In genomic region chr15:74782596-74783071, GRCh38 we compare ENCODE assay signal across 8 cellular contexts. TPM values are rescaled to one million over a fixed set of nuclear protein-coding genes. Genes with fewer than 3 reads are reported as not detected.
A peak's percentile ranks its signal among the peaks of the same experiment; 100 is the strongest.
DNase-seq lines count a peak whose midpoint lies in the region; ATAC-seq, FAIRE-seq and TF ChIP-seq lines count a peak whose summit lies in the region.

No MANE protein-coding gene starts in this region.

- H3K4me1 ChIP-seq in NT2/D1 (ENCODE audit: insufficient read depth, insufficient read length) (peaks cover 34% of the 10 kb centered on the region), H1 (replicated peaks in 1 of 4; ENCODE audit: control insufficient read depth in 3 of 4, insufficient read depth in 4 of 4, low read length in 3 of 4) (peaks cover 1 to 23% (median 18%) of the 10 kb centered on the region in 4 experiments)

- H3K9ac ChIP-seq in NT2/D1 (ENCODE audit: insufficient read length, low read depth) (peak overlapping the region; percentile 94), H1 (replicated peaks in 1 of 4; ENCODE audit: extremely low read depth in 1 of 4, low read depth in 3 of 4, low read length in 3 of 4) (peak overlapping the region in 3 of 4 experiments; percentile 5 to 27 (median 8); a peak in 1 of 7 replicates)

- no peak overlapping the region for H3K27ac ChIP-seq in H1 (ENCODE audit: low read depth, low read length)

- peaks cover 19 to 27% of the 10 kb centered on the region in 2 donors for H3K36me3 Mint-ChIP-seq in CD14-positive monocyte
- peaks cover 4% of the 10 kb centered on the region for H3K36me3 Mint-ChIP-seq in nephron progenitor cell (ENCODE audit: low read depth)

- no peak for FAIRE-seq in H1 (lab: Jason Lieb, UNC)

- CTCF ChIA-PET in H1 (lab: Charles Lee; ENCODE audit: partially characterized antibody): interaction anchor here (0.6 to 53.7 kb wide), 10 partner anchors 10 to 157 kb away, joined by 3 to 1439 read pairs (median 18); partner anchors contain the start of genes CLK3, CPLX3 and LMAN1L

- peaks cover 81% of the 10 kb centered on the region for H3K4me1 Mint-ChIP-seq in CD14-positive monocyte
- H3K4me1 Mint-ChIP-seq in nephron progenitor cell: peaks cover 74% of the 10 kb centered on the region

- no peak overlapping the region for H3K14ac ChIP-seq in H1 (ENCODE audit: insufficient read length)

- H4K91ac ChIP-seq in H1 (replicated peaks; ENCODE audit: insufficient read length, low read length): peak overlapping the region; percentile 51

- no peak for TF ChIP-seq POLR2A in H1 (IDR thresholded peaks at IDR 0.05; ENCODE audit: control extremely low read depth in 1 of 2, low read depth in 2 of 2, low read length in 2 of 2)

- no peak for TF ChIP-seq CTCF in CD14-positive monocyte (IDR thresholded peaks at IDR 0.05)
- TF ChIP-seq CTCF in H1 (IDR thresholded peaks at IDR 0.05; ENCODE audit: control extremely low read depth in 1 of 3, insufficient read depth in 1 of 3, low read depth in 1 of 3, low read length in 3 of 3): no peak
- no peak for TF ChIP-seq CTCF in nephron progenitor cell (IDR thresholded peaks at IDR 0.05)

- H2BK120ac ChIP-seq in H1 (replicated peaks; ENCODE audit: low read depth, low read length): no peak overlapping the region

- no peak overlapping the region for H2BK12ac ChIP-seq in H1 (ENCODE audit: low read depth, low read length)

- H4K20me1 ChIP-seq in H1 (replicated peaks in 1 of 2; ENCODE audit: control insufficient read depth in 1 of 2, insufficient read depth in 2 of 2, low read length in 2 of 2): peaks cover 3 to 21% of the 10 kb centered on the region in 2 experiments

- H3K27me3 ChIP-seq in NT2/D1 (ENCODE audit: insufficient read depth, insufficient read length): peaks cover 10% of the 10 kb centered on the region
- peaks cover 0 to 15% (median 11%) of the 10 kb centered on the region in 4 experiments; a peak in 6 of 7 replicates for H3K27me3 ChIP-seq in H1 (replicated peaks in 1 of 4; ENCODE audit: control insufficient read depth in 3 of 4, extremely low read depth in 1 of 4, insufficient read depth in 3 of 4, low read length in 3 of 4)

- H3K23ac ChIP-seq in H1 (ENCODE audit: insufficient read length): no peak overlapping the region

- no peak for TF ChIP-seq EP300 in H1 (IDR thresholded peaks at IDR 0.05; ENCODE audit: borderline replicate concordance in 1 of 2, low read depth in 2 of 2, low read length in 2 of 2)

- no peak overlapping the region for H2BK5ac ChIP-seq in H1 (ENCODE audit: low read depth, low read length)

- H3K4me2 ChIP-seq in H1 (ENCODE audit: insufficient read depth in 1 of 2, low read depth in 2 of 2, low read length in 2 of 2): peak overlapping the region; percentile 86 to 91

- H3K27ac Mint-ChIP-seq in CD14-positive monocyte: peak overlapping the region; percentile 93 to 99 (median 95)
- no peak overlapping the region for H3K27ac Mint-ChIP-seq in nephron progenitor cell

- H3K79me1 ChIP-seq in H1 (ENCODE audit: low read depth, low read length): peaks cover 10% of the 10 kb centered on the region

- peak overlapping the region; percentile 27 for H3K4ac ChIP-seq in H1 (replicated peaks; ENCODE audit: insufficient read length, low read depth, low read length)

- H3K9me3 Mint-ChIP-seq in CD14-positive monocyte (peaks cover 0 to 3% (median 0%) of the 10 kb centered on the region in 7 donors), nephron progenitor cell (no peaks in the 10 kb centered on the region)

- no peak overlapping the region for H2AK5ac ChIP-seq in H1 (ENCODE audit: low read depth, low read length)

- no peak overlapping the region for H2BK15ac ChIP-seq in H1 (ENCODE audit: low read length)

- no peak overlapping the region for H4K5ac ChIP-seq in H1 (ENCODE audit: insufficient read length, low read depth, low read length)

- H2BK20ac ChIP-seq in H1 (ENCODE audit: low read length): no peak overlapping the region

- no peak overlapping the region for H2AFZ ChIP-seq in H1 (ENCODE audit: low read length)

- H3K56ac ChIP-seq in H1 (replicated peaks; ENCODE audit: insufficient read length, low read depth, low read length): peak overlapping the region; percentile 33

- H3K36me3 ChIP-seq in NT2/D1 (ENCODE audit: insufficient read depth, insufficient read length, low read length): peaks cover 21% of the 10 kb centered on the region
- H3K36me3 ChIP-seq in H1 (ENCODE audit: control insufficient read depth in 2 of 4, insufficient read depth in 4 of 4, low read length in 3 of 4): no peaks in the 10 kb centered on the region

- intact Hi-C loops in CD14-positive monocyte (cut with micrococcal nuclease): loop anchor here in 1 of 2 donors (1.0 kb wide), 1 partner anchor 7 kb away; no protein-coding TSS in a partner anchor

- no peak for TF ChIP-seq RAD21 in H1 (IDR thresholded peaks at IDR 0.05 in 1 of 2, conservative IDR thresholded peaks at IDR 0.05 in 1 of 2; ENCODE audit: low read depth in 2 of 2, low read length in 2 of 2)

- H4K8ac ChIP-seq in H1 (ENCODE audit: extremely low read depth, insufficient read depth, low read length): peak overlapping the region; percentile 3; the same call in 1 of the 2 replicates

- ATAC-seq in HG03520 (IDR thresholded peaks at IDR 0.05; ENCODE audit: unreplicated experiment): no peak

- H3K23me2 ChIP-seq in H1 (ENCODE audit: low read depth, low read length): peaks cover 9% of the 10 kb centered on the region

- H3K4me3 Mint-ChIP-seq in CD14-positive monocyte (peak overlapping the region; percentile 95 to 97), nephron progenitor cell (peak overlapping the region; percentile 90)

- peaks cover 0 to 4% (median 0%) of the 10 kb centered on the region in 3 donors for H3K27me3 Mint-ChIP-seq in CD14-positive monocyte (ENCODE audit: low read depth in 3 of 3)
- peaks cover 3% of the 10 kb centered on the region for H3K27me3 Mint-ChIP-seq in nephron progenitor cell (ENCODE audit: low read depth, poor library complexity)

- peaks cover 0 to 6% of the 10 kb centered on the region in 2 experiments; a peak in 1 of 4 replicates for H3K79me2 ChIP-seq in H1 (ENCODE audit: control insufficient read depth in 1 of 2, insufficient read depth in 2 of 2, low read length in 2 of 2)

- peak overlapping the region; percentile 73 for H3K4me3 ChIP-seq in NT2/D1 (ENCODE audit: insufficient read length, low read depth)
- H3K4me3 ChIP-seq in H1 (ENCODE audit: extremely low read depth in 1 of 4, insufficient read depth in 2 of 4, low read depth in 3 of 4, low read length in 4 of 4): peak overlapping the region; percentile 55 to 82 (median 60)

- 9% methylated on average over 10 of the region's 26 CpGs; no CpG with 5 or more reads in 1 of the 2 experiments for WGBS in H1 (ENCODE audit: extremely low coverage in 1 of 2, insufficient coverage in 1 of 2, insufficient read length in 1 of 2, insufficient replicate concordance in 2 of 2, low coverage in 1 of 2, low lambda C conversion rate in 2 of 2, missing lambda C conversion rate in 1 of 2), 2 experiments

- H3K9me3 ChIP-seq in NT2/D1 (ENCODE audit: insufficient read depth, low read length): no peaks in the 10 kb centered on the region
- no peaks in the 10 kb centered on the region for H3K9me3 ChIP-seq in H1 (ENCODE audit: insufficient read depth in 2 of 2, low read depth in 1 of 2, low read length in 1 of 2)

- H3K18ac ChIP-seq in H1 (ENCODE audit: extremely low read depth, low read length): peak overlapping the region; percentile 48

- POLR2A ChIA-PET in H1 (lab: Charles Lee; ENCODE audit: partially characterized antibody): interaction anchor here (1.0 to 5.6 kb wide), 8 partner anchors 10 to 168 kb away, joined by 3 to 26 read pairs (median 4); partner anchors contain the start of genes CLK3 and ULK3

- DNase-seq in CD14-positive monocyte (ENCODE audit: low spot score) (no peak), NT2/D1 (ENCODE audit: low read depth, low spot score) (no peak), H1 (ENCODE audit: low read depth in 1 of 2, low spot score in 2 of 2) (no peak), nephron progenitor cell (no peak), NCI-H526 (lab: John Stamatoyannopoulos, UW) (no peak), NCI-H774 (lab: John Stamatoyannopoulos, UW) (no peak), NCI-H510A (lab: John Stamatoyannopoulos, UW) (no peak)

RNA-seq across cellular contexts. Expression of gene CSK, which starts 0.8 kb away (rescaled TPM):
- polyA plus RNA-seq in CD14-positive monocyte: 100 to 1,000 TPM in 1 of 2 donors, 10 to 100 TPM in 1; 79.0 to 106 TPM
- 50.2 and 51.7 TPM in 2 replicates for total RNA-seq in H1 (2021; fragmentation: NEBNext Ultra II Directional; extraction: Animal tissue kit (Norgen Biotek cat#: 25700))
- polyA plus RNA-seq in H1 (2011; rRNA removed): 13.7 and 23.0 TPM in 2 replicates
- polyA plus RNA-seq in H1 (2011; cell fraction: cytosol; rRNA removed): 16.8 TPM
- polyA plus RNA-seq in H1 (2011; cell fraction: nucleus; rRNA removed): 40.7 TPM
- 31.1 to 46.6 TPM (median 42.9 TPM) in 4 replicates for polyA plus RNA-seq in H1 (2012, experiment 1 of 2)
- polyA plus RNA-seq in H1 (2012, experiment 2 of 2): 39.8 TPM
- polyA plus RNA-seq in H1 (2013, experiment 1 of 2): 22.2 TPM
- polyA plus RNA-seq in H1 (2013, experiment 2 of 2): 21.3 TPM
- 12.9 and 26.4 TPM in 2 replicates for polyA minus RNA-seq in H1 (2011; rRNA and poly(A)+ RNA removed)
- 21.8 TPM for polyA minus RNA-seq in H1 (2011; cell fraction: cytosol; rRNA and poly(A)+ RNA removed)
- 19.3 TPM for polyA minus RNA-seq in H1 (2011; cell fraction: nucleus; rRNA and poly(A)+ RNA removed)

RNA-seq across cellular contexts. Expression of gene LMAN1L, which starts 30.0 kb away (rescaled TPM):
- polyA plus RNA-seq in CD14-positive monocyte (not detected), H1 (2011; rRNA removed) (not detected in 2 replicates)
- not detected in 2 replicates for total RNA-seq in H1 (2021; fragmentation: NEBNext Ultra II Directional; extraction: Animal tissue kit (Norgen Biotek cat#: 25700))
- 0.03 TPM for polyA plus RNA-seq in H1 (2011; cell fraction: cytosol; rRNA removed)
- not detected for polyA plus RNA-seq in H1 (2011; cell fraction: nucleus; rRNA removed)
- not detected in 4 replicates for polyA plus RNA-seq in H1 (2012, experiment 1 of 2)
- polyA plus RNA-seq in H1 (2012, experiment 2 of 2): not detected
- not detected for polyA plus RNA-seq in H1 (2013, experiment 1 of 2)
- not detected for polyA plus RNA-seq in H1 (2013, experiment 2 of 2)
- not detected in 2 replicates for polyA minus RNA-seq in H1 (2011; rRNA and poly(A)+ RNA removed)
- not detected for polyA minus RNA-seq in H1 (2011; cell fraction: cytosol; rRNA and poly(A)+ RNA removed)
- not detected for polyA minus RNA-seq in H1 (2011; cell fraction: nucleus; rRNA and poly(A)+ RNA removed)

RNA-seq across cellular contexts. Expression of gene CYP1A2, which starts 34.0 kb away (rescaled TPM):
- polyA plus RNA-seq in CD14-positive monocyte (not detected), H1 (2011; rRNA removed) (not detected in 2 replicates)
- not detected in 2 replicates for total RNA-seq in H1 (2021; fragmentation: NEBNext Ultra II Directional; extraction: Animal tissue kit (Norgen Biotek cat#: 25700))
- polyA plus RNA-seq in H1 (2011; cell fraction: cytosol; rRNA removed): not detected
- polyA plus RNA-seq in H1 (2011; cell fraction: nucleus; rRNA removed): not detected
- not detected in 4 replicates for polyA plus RNA-seq in H1 (2012, experiment 1 of 2)
- polyA plus RNA-seq in H1 (2012, experiment 2 of 2): not detected
- 0.02 TPM for polyA plus RNA-seq in H1 (2013, experiment 1 of 2)
- polyA plus RNA-seq in H1 (2013, experiment 2 of 2): not detected
- not detected in 2 replicates for polyA minus RNA-seq in H1 (2011; rRNA and poly(A)+ RNA removed)
- polyA minus RNA-seq in H1 (2011; cell fraction: cytosol; rRNA and poly(A)+ RNA removed): not detected
- not detected for polyA minus RNA-seq in H1 (2011; cell fraction: nucleus; rRNA and poly(A)+ RNA removed)

RNA-seq across cellular contexts. Expression of gene CPLX3, which starts 43.8 kb away (rescaled TPM):
- polyA plus RNA-seq in CD14-positive monocyte: not detected
- not detected in 2 replicates for total RNA-seq in H1 (2021; fragmentation: NEBNext Ultra II Directional; extraction: Animal tissue kit (Norgen Biotek cat#: 25700))
- 0.17 and 0.27 TPM in 2 replicates for polyA plus RNA-seq in H1 (2011; rRNA removed)
- polyA plus RNA-seq in H1 (2011; cell fraction: cytosol; rRNA removed): 0.23 TPM
- 0.16 TPM for polyA plus RNA-seq in H1 (2011; cell fraction: nucleus; rRNA removed)
- polyA plus RNA-seq in H1 (2012, experiment 1 of 2): 0.08 to 0.19 TPM (median 0.08 TPM) in 3 of 4 replicates, not detected in the other
- 0.09 TPM for polyA plus RNA-seq in H1 (2012, experiment 2 of 2)
- 0.10 TPM for polyA plus RNA-seq in H1 (2013, experiment 1 of 2)
- 0.11 TPM for polyA plus RNA-seq in H1 (2013, experiment 2 of 2)
- 0.28 TPM in 1 of 2 replicates, not detected in the other for polyA minus RNA-seq in H1 (2011; rRNA and poly(A)+ RNA removed)
- not detected for polyA minus RNA-seq in H1 (2011; cell fraction: cytosol; rRNA and poly(A)+ RNA removed)
- polyA minus RNA-seq in H1 (2011; cell fraction: nucleus; rRNA and poly(A)+ RNA removed): not detected

RNA-seq across cellular contexts. Expression of gene CYP1A1, which starts 57.3 kb away (rescaled TPM):
- polyA plus RNA-seq in CD14-positive monocyte (not detected), H1 (2011; rRNA removed) (0.22 and 0.32 TPM in 2 replicates)
- total RNA-seq in H1 (2021; fragmentation: NEBNext Ultra II Directional; extraction: Animal tissue kit (Norgen Biotek cat#: 25700)): 0.11 and 0.35 TPM in 2 replicates
- polyA plus RNA-seq in H1 (2011; cell fraction: cytosol; rRNA removed): 0.30 TPM
- polyA plus RNA-seq in H1 (2011; cell fraction: nucleus; rRNA removed): 0.24 TPM
- polyA plus RNA-seq in H1 (2012, experiment 1 of 2): 0.12 to 0.23 TPM (median 0.20 TPM) in 3 of 4 replicates, not detected in the other
- 0.10 TPM for polyA plus RNA-seq in H1 (2012, experiment 2 of 2)
- polyA plus RNA-seq in H1 (2013, experiment 1 of 2): 0.41 TPM
- polyA plus RNA-seq in H1 (2013, experiment 2 of 2): 0.22 TPM
- 0.13 and 0.17 TPM in 2 replicates for polyA minus RNA-seq in H1 (2011; rRNA and poly(A)+ RNA removed)
- not detected for polyA minus RNA-seq in H1 (2011; cell fraction: cytosol; rRNA and poly(A)+ RNA removed)
- polyA minus RNA-seq in H1 (2011; cell fraction: nucleus; rRNA and poly(A)+ RNA removed): not detected
